15 cellular contexts compared by ENCODE assay signal in the genomic region with DNA sequence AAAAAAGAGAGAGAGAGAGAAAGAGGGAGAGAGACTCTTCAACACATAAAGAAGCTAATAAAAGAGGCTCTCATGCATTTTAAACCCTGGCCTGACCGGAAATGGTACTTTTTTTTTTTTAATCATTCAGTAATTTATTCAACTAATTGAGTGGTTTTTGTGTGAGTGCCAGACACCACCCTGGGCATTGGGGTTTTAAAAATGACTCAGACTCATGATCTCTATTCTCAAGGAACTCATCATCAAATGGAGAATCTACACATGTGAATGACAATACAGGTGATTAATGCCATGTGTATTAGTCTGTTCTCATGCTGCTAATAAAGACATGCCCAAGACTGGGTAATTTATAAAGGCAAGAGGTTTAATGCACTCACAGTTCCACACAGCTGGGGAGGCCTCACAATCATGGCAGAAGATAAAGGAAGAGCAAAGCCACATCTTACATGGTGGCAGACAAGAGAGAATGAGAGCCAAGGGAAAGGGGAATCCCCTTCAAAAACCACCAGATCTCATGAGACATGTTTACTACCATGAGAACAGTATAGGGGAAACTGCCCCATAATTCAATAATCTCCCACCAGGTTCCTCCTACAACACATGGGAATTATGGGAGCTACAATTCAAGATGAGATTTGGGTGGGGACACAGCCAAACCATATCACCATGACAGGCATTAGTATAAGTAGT.
DNase-seq lines count a peak whose midpoint lies in the region; ATAC-seq and TF ChIP-seq lines count a peak whose summit lies in the region.
"Had no signal": no experiment of that assay in that cellular context is flagged by ENCODE, and none has a peak within 500 bp of the region (broad histone marks: within the 10 kb centered on the region; RNA-seq: fewer than 3 reads in every experiment).

No MANE protein-coding gene starts in this region.

- ATAC-seq in memory B cell (ENCODE audit: low read depth) = peak; percentile 46

- H3K36me3 ChIP-seq in A673 (ENCODE audit: insufficient read depth, low read length, poor library complexity, severe bottlenecking) (no peaks in the 10 kb centered on the region), esophagus muscularis mucosa (no peaks in the 10 kb centered on the region)

- BruUV-seq in A673 (replicated peaks; lab: Mats Ljungman, UMichigan) = no TSS peak

- intact Hi-C loops in A673 (cut with micrococcal nuclease; ENCODE audit: unreplicated experiment) (no loop called here), esophagus muscularis mucosa (cut with DNase I) (no loop called here)

- 65% methylated on average over 1 of the region's 1 CpG for WGBS in esophagus muscularis mucosa

- TF ChIP-seq EP300 in esophagus muscularis mucosa (IDR thresholded peaks at IDR 0.05) = no peak

- POLR2A ChIA-PET in A673 (lab: Charles Lee; ENCODE audit: low non-redundant PET) = interaction anchor here (0.6 kb wide), 1 partner anchor 11 kb away, joined by 3 read pairs; no protein-coding TSS in a partner anchor

- H3K9me3 Mint-ChIP-seq in memory B cell = peaks cover 11% of the 10 kb centered on the region

- peak; percentile 58 for DNase-seq in A673 (ENCODE audit: low spot score)
- peak; percentile 69 for DNase-seq in M059J (ENCODE audit: low read depth)
- no peak for DNase-seq in esophagus muscularis mucosa (ENCODE audit: extremely low spot score)
- DNase-seq in memory B cell (ENCODE audit: low spot score in 2 of 2) = no peak
- DNase-seq in kidney tubule cell (ENCODE audit: low spot score) = no peak
- DNase-seq in NCI-H2107 (lab: John Stamatoyannopoulos, UW) = no peak
- no peak for DNase-seq in islet precursor cell
- DNase-seq: 8988T; ACHN; C1 segment of cervical spinal cord; CD4-positive, alpha-beta T cell; DMS79; EL; GOT3; H9 had no signal

- H3K27ac ChIP-seq in A673 (ENCODE audit: low read depth, low read length, poor library complexity, severe bottlenecking) = no peak overlapping the region
- peak overlapping the region in 3 of 4 donors; percentile 25 to 74 (median 67) for H3K27ac ChIP-seq in esophagus muscularis mucosa (replicated peaks in 1 of 4)

- H3K4me1 Mint-ChIP-seq in memory B cell = no peaks in the 10 kb centered on the region

- H3K27me3 ChIP-seq in A673 (replicated peaks; ENCODE audit: insufficient read depth, low read depth, low read length, poor library complexity) = no peaks in the 10 kb centered on the region
- H3K27me3 ChIP-seq in esophagus muscularis mucosa = peaks cover 0 to 4% (median 0%) of the 10 kb centered on the region in 4 donors

- H3K9me3 ChIP-seq in A673 (ENCODE audit: low read depth, low read length, poor library complexity, severe bottlenecking) (no peaks in the 10 kb centered on the region), esophagus muscularis mucosa (no peaks in the 10 kb centered on the region)

- peaks cover 1% of the 10 kb centered on the region for H3K36me3 Mint-ChIP-seq in memory B cell

- no peak for TF ChIP-seq CTCF in A673 (conservative IDR thresholded peaks at IDR 0.05; ENCODE audit: low read depth, low read length)
- no peak for TF ChIP-seq CTCF in esophagus muscularis mucosa (IDR thresholded peaks at IDR 0.05)

- H3K27ac Mint-ChIP-seq in memory B cell = no peak overlapping the region
- H3K27ac Mint-ChIP-seq: CD4-positive, alpha-beta T cell; H9 had no signal

- H3K4me1 ChIP-seq in A673 (ENCODE audit: insufficient read depth, low read length, poor library complexity, severe bottlenecking) (no peaks in the 10 kb centered on the region), esophagus muscularis mucosa (peaks cover 0 to 34% (median 32%) of the 10 kb centered on the region in 4 donors)

- CTCF ChIA-PET in A673 (lab: Charles Lee) = no interaction called here

- no peak overlapping the region for H3K4me3 Mint-ChIP-seq in memory B cell
- H3K4me3 Mint-ChIP-seq: CD4-positive, alpha-beta T cell; H9 had no signal

- no peak overlapping the region for H3K4me3 ChIP-seq in A673 (ENCODE audit: low read depth, low read length, poor library complexity, severe bottlenecking)
- H3K4me3 ChIP-seq in esophagus muscularis mucosa = no peak overlapping the region

- no peak for TF ChIP-seq POLR2A in esophagus muscularis mucosa (IDR thresholded peaks at IDR 0.05; ENCODE audit: low read depth)

- H3K27me3 Mint-ChIP-seq in memory B cell = peaks cover 2% of the 10 kb centered on the region
- H3K27me3 Mint-ChIP-seq: CD4-positive, alpha-beta T cell had no signal

Comparison
In these comparisons a context has a peak if more than half of its experiments do, and no peak if none do; other contexts are left out.
1. DNase-seq: peak in A673 (single experiment) and M059J (single experiment); none in esophagus muscularis mucosa (single experiment), memory B cell (0 of 2), kidney tubule cell (single experiment), NCI-H2107 (single experiment) and islet precursor cell (single experiment).